Comparison of ENCODE assay signal across 23 cellular contexts in the genomic region with DNA sequence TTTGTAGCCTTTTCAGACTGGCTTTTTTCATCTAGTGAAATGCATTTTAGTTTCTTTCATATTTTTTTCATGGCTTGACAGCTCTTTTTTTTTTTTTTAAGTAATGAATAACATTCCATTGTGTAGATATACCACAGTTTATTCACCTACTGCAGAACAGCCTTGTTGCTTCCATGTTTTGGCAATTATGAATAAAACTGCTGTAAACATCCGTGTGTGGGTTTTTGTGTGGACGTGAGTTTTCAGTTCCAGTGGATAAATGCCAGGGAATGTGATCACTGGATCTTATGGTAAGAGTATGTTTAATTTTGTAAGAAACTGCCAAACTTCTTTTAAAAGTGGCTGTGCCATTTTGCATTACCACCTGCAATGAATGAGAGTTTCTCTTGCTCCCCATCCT.
DNase-seq lines count a peak whose midpoint lies in the region; ATAC-seq and TF ChIP-seq lines count a peak whose summit lies in the region.
"Had no signal": no experiment of that assay in that cellular context is flagged by ENCODE, and none has a peak within 500 bp of the region (broad histone marks: within the 10 kb centered on the region; RNA-seq: fewer than 3 reads in every experiment).

No MANE protein-coding gene starts in this region.

- H3K27me3 ChIP-seq in IMR-90 (ENCODE audit: control insufficient read depth, insufficient read depth, low read length) (no peaks in the 10 kb centered on the region), tibial artery (no peaks in the 10 kb centered on the region)

- H4K5ac ChIP-seq in IMR-90 (ENCODE audit: low read depth, low read length) = peak overlapping the region; percentile 94; the same call in 1 of the 2 replicates

- intact Hi-C loops in IMR-90 (cut with micrococcal nuclease) (loop anchor here (5.0 kb wide), 2 partner anchors 45 to 125 kb away; no protein-coding TSS in a partner anchor), tibial artery (cut with DNase I; ENCODE audit: low total_unique reads) (no loop called here)

- H3K4me1 Mint-ChIP-seq in mesothelial cell of epicardium = peaks cover 24% of the 10 kb centered on the region
- peaks cover 8% of the 10 kb centered on the region for H3K4me1 Mint-ChIP-seq in activated CD4-positive, alpha-beta T cell treated with anti-CD3 and anti-CD28 coated beads, Interleukin-2, amount 10 ng/mL, durations not matched to agents 7 days and 5 days
- H3K4me1 Mint-ChIP-seq: T-cell had no signal

- H3K4ac ChIP-seq in IMR-90 (ENCODE audit: low read depth, low read length) = peak overlapping the region; percentile 98

- H3K56ac ChIP-seq in IMR-90 (ENCODE audit: extremely low read depth, insufficient read depth, low read length) = peak overlapping the region; percentile 98; the same call in 1 of the 2 replicates

- peak overlapping the region; percentile 92 for H4K91ac ChIP-seq in IMR-90 (ENCODE audit: insufficient read depth, low read depth, low read length)

- H3K23ac ChIP-seq in IMR-90 (ENCODE audit: low read depth, low read length) = peak overlapping the region; percentile 93

- H2BK5ac ChIP-seq in IMR-90 (ENCODE audit: low read depth, low read length, poor library complexity, severe bottlenecking) = peak overlapping the region; percentile 95

- H3K9me3 ChIP-seq in IMR-90 (ENCODE audit: control insufficient read depth, insufficient read depth, low read length) (no peaks in the 10 kb centered on the region), tibial artery (no peaks in the 10 kb centered on the region)

- H2BK20ac ChIP-seq in IMR-90 (ENCODE audit: low read depth, low read length) = peak overlapping the region; percentile 97

- no peak overlapping the region for H2AFZ ChIP-seq in IMR-90 (replicated peaks; ENCODE audit: low read length, poor library complexity)

- no peak for TF ChIP-seq POLR2A in IMR-90 (IDR thresholded peaks at IDR 0.05; ENCODE audit: low read depth, low read length)

- in situ Hi-C loops in IMR-90 (cut with MboI; ENCODE audit: low sequenced_read_pairs) = no loop called here

- no peaks in the 10 kb centered on the region for H3K9me3 Mint-ChIP-seq in mesothelial cell of epicardium
- H3K9me3 Mint-ChIP-seq in activated CD4-positive, alpha-beta T cell treated with anti-CD3 and anti-CD28 coated beads, Interleukin-2, amount 10 ng/mL, durations not matched to agents 7 days and 5 days = no peaks in the 10 kb centered on the region
- H3K9me3 Mint-ChIP-seq: activated naive CD8-positive, alpha-beta T cell treated with anti-CD3 and anti-CD28 coated beads, Interleukin-2, amount 50 U/mL, for 24 hours; T-cell had no signal

- peak overlapping the region; percentile 95 for H2AK5ac ChIP-seq in IMR-90 (ENCODE audit: low read depth, low read length)

- H3K36me3 ChIP-seq in IMR-90 (ENCODE audit: control insufficient read depth, insufficient read depth, low read length) (peaks cover 21% of the 10 kb centered on the region), tibial artery (peaks cover 16 to 36% (median 24%) of the 10 kb centered on the region in 3 donors)

- H3K4me1 ChIP-seq in IMR-90 (ENCODE audit: control insufficient read depth, insufficient read depth, low read length) = peaks cover 38% of the 10 kb centered on the region
- H3K4me1 ChIP-seq in tibial artery = peaks cover 0 to 81% (median 57%) of the 10 kb centered on the region in 4 donors

- no peaks in the 10 kb centered on the region for H4K20me1 ChIP-seq in IMR-90 (ENCODE audit: insufficient read depth, low read length)

- CTCF ChIA-PET in IMR-90 (lab: Yijun Ruan, JAX) = no interaction called here
- CTCF ChIA-PET in activated CD4-positive, alpha-beta T cell treated with anti-CD3 and anti-CD28 coated beads, Interleukin-2, amount 10 ng/mL, durations not matched to agents 7 days and 5 days (lab: Charles Lee) = no interaction called here

- H3K36me3 Mint-ChIP-seq in mesothelial cell of epicardium = peaks cover 16% of the 10 kb centered on the region
- H3K36me3 Mint-ChIP-seq in activated CD4-positive, alpha-beta T cell treated with anti-CD3 and anti-CD28 coated beads, Interleukin-2, amount 10 ng/mL, durations not matched to agents 7 days and 5 days (ENCODE audit: low read depth) = no peaks in the 10 kb centered on the region
- H3K36me3 Mint-ChIP-seq: T-cell had no signal

- peaks cover 32 to 54% of the 10 kb centered on the region in 2 experiments for H3K79me1 ChIP-seq in IMR-90 (ENCODE audit: low read depth in 1 of 2, low read length in 2 of 2)

- H3K4me3 Mint-ChIP-seq in mesothelial cell of epicardium = no peak overlapping the region
- no peak overlapping the region for H3K4me3 Mint-ChIP-seq in activated CD4-positive, alpha-beta T cell treated with anti-CD3 and anti-CD28 coated beads, Interleukin-2, amount 10 ng/mL, durations not matched to agents 7 days and 5 days
- H3K4me3 Mint-ChIP-seq: activated naive CD8-positive, alpha-beta T cell treated with anti-CD3 and anti-CD28 coated beads, Interleukin-2, amount 50 U/mL, for 24 hours; T-cell had no signal

- no peak for TF ChIP-seq RAD21 in IMR-90 (IDR thresholded peaks at IDR 0.05; ENCODE audit: low read length)

- no TSS peak for BruUV-seq in IMR-90 (replicated peaks; lab: Mats Ljungman, UMichigan)

- no peaks in the 10 kb centered on the region for H3K27me3 Mint-ChIP-seq in mesothelial cell of epicardium (ENCODE audit: low read depth)
- peaks cover 2% of the 10 kb centered on the region for H3K27me3 Mint-ChIP-seq in activated CD4-positive, alpha-beta T cell treated with anti-CD3 and anti-CD28 coated beads, Interleukin-2, amount 10 ng/mL, durations not matched to agents 7 days and 5 days
- H3K27me3 Mint-ChIP-seq: progenitor cell of endocrine pancreas had no signal

- H3K4me2 ChIP-seq in IMR-90 (ENCODE audit: low read depth, low read length) = peak overlapping the region; percentile 64; the same call in 1 of the 2 replicates

- ATAC-seq in IMR-90 (ENCODE audit: low read depth) (no peak), GM18907 (IDR thresholded peaks at IDR 0.05; ENCODE audit: unreplicated experiment) (no peak)
- ATAC-seq: activated naive CD8-positive, alpha-beta T cell treated with anti-CD3 and anti-CD28 coated beads, Interleukin-2, amount 50 U/mL, for 24 hours; GM12878; T-cell had no signal

- H3K9me1 ChIP-seq in IMR-90 (ENCODE audit: insufficient read depth, low read length) = peaks cover 35% of the 10 kb centered on the region

- peak overlapping the region; percentile 71; the same call in 2 of the 3 replicates for H2BK15ac ChIP-seq in IMR-90 (ENCODE audit: low read depth, low read length)

- peak overlapping the region; percentile 96 for H2BK120ac ChIP-seq in IMR-90 (ENCODE audit: low read depth, low read length)

- peak overlapping the region; percentile 75 to 93 for H4K8ac ChIP-seq in IMR-90 (ENCODE audit: low read depth in 2 of 2, low read length in 2 of 2)

- H3K27ac Mint-ChIP-seq in mesothelial cell of epicardium = peak overlapping the region; percentile 55
- no peak overlapping the region for H3K27ac Mint-ChIP-seq in activated CD4-positive, alpha-beta T cell treated with anti-CD3 and anti-CD28 coated beads, Interleukin-2, amount 10 ng/mL, durations not matched to agents 7 days and 5 days
- H3K27ac Mint-ChIP-seq: progenitor cell of endocrine pancreas, T-cell had no signal

- H3K18ac ChIP-seq in IMR-90 (ENCODE audit: low read depth, low read length) = peak overlapping the region; percentile 95; the same call in 1 of the 2 replicates

- H2AK9ac ChIP-seq in IMR-90 (replicated peaks; ENCODE audit: low read depth, low read length, poor library complexity) = no peak overlapping the region

- peak overlapping the region; percentile 71; the same call in 1 of the 2 replicates for H3K9ac ChIP-seq in IMR-90 (ENCODE audit: low read depth, low read length)

- peak overlapping the region; percentile 93 for H3K27ac ChIP-seq in IMR-90 (ENCODE audit: insufficient read depth, low read length)
- H3K27ac ChIP-seq in coronary artery = peak overlapping the region; percentile 69 to 80
- H3K27ac ChIP-seq in tibial artery = peak overlapping the region; percentile 76 to 89

- H3K4me3 ChIP-seq in IMR-90 (ENCODE audit: insufficient read depth, low read depth, low read length) (no peak overlapping the region), coronary artery (no peak overlapping the region), tibial artery (no peak overlapping the region)
- H3K4me3 ChIP-seq: GM12878 had no signal

- H3K14ac ChIP-seq in IMR-90 (replicated peaks; ENCODE audit: low read depth, low read length) = peak overlapping the region; percentile 93

- TF ChIP-seq CTCF in IMR-90 (conservative IDR thresholded peaks at IDR 0.05; ENCODE audit: low read depth, low read length) (no peak), coronary artery (IDR thresholded peaks at IDR 0.05) (no peak), mesothelial cell of epicardium (IDR thresholded peaks at IDR 0.05; ENCODE audit: unreplicated experiment) (no peak), tibial artery (IDR thresholded peaks at IDR 0.05) (no peak)

- DNase-seq in IMR-90 (peak; percentile 70), coronary artery (ENCODE audit: low spot score) (no peak), mesothelial cell of epicardium (ENCODE audit: low spot score in 2 of 2, unreplicated experiment in 2 of 2) (no peak), tibial artery (no peak), foreskin melanocyte (no peak), AG08395 (ENCODE audit: low spot score) (no peak)
- no peak for DNase-seq in activated CD4-positive, alpha-beta T cell treated with anti-CD3 and anti-CD28 coated beads, Interleukin-2, amount 10 ng/mL, durations not matched to agents 7 days and 5 days
- DNase-seq: ACHN; activated gamma-delta T cell treated with Interleukin-2 at 50 U/mL for 16 hours; activated naive CD8-positive, alpha-beta T cell treated with anti-CD3 and anti-CD28 coated beads, Interleukin-2, amount 50 U/mL, for 24 hours; activated T-cell treated with anti-CD3 and anti-CD28 coated beads, Interleukin-2, amount 50 U/mL, for 1 hour; C1 segment of cervical spinal cord; KBM-7; MM.1S; NCI-H1436; NCI-H524; NK-92 treated with Interleukin-12 subunit alpha and Interleukin-12 subunit beta, amount 100 ng/mL, for 24 hours; SIG-M5; substantia nigra; T-cell had no signal

- dilution Hi-C loops in IMR-90 (cut with HindIII; ENCODE audit: low sequenced_read_pairs, unreplicated experiment) = no loop called here

- WGBS in IMR-90 (ENCODE audit: extremely low coverage in 2 of 2, insufficient read length in 1 of 2), 2 experiments = no CpG with 5 or more reads among the region's 2 CpGs

- POLR2A ChIA-PET in IMR-90 (lab: Charles Lee; ENCODE audit: unreplicated experiment) = interaction anchor here (1.1 kb wide), 1 partner anchor 16 kb away, joined by 3 read pairs; no protein-coding TSS in a partner anchor
- POLR2A ChIA-PET in activated CD4-positive, alpha-beta T cell treated with anti-CD3 and anti-CD28 coated beads, Interleukin-2, amount 10 ng/mL, durations not matched to agents 7 days and 5 days (lab: Charles Lee) = no interaction called here

TF ChIP-seq in IMR-90, 13 proteins besides CTCF, POLR2A, EP300 and RAD21 (continues in another document):
- TF ChIP-seq RCOR1 (IDR thresholded peaks at IDR 0.05; ENCODE audit: insufficient replicate concordance, low read length) (no peak), CEBPB (IDR thresholded peaks at IDR 0.05; ENCODE audit: low read depth, low read length) (no peak)
